ENCODE assay signal across 8 cellular contexts in the genomic region with DNA sequence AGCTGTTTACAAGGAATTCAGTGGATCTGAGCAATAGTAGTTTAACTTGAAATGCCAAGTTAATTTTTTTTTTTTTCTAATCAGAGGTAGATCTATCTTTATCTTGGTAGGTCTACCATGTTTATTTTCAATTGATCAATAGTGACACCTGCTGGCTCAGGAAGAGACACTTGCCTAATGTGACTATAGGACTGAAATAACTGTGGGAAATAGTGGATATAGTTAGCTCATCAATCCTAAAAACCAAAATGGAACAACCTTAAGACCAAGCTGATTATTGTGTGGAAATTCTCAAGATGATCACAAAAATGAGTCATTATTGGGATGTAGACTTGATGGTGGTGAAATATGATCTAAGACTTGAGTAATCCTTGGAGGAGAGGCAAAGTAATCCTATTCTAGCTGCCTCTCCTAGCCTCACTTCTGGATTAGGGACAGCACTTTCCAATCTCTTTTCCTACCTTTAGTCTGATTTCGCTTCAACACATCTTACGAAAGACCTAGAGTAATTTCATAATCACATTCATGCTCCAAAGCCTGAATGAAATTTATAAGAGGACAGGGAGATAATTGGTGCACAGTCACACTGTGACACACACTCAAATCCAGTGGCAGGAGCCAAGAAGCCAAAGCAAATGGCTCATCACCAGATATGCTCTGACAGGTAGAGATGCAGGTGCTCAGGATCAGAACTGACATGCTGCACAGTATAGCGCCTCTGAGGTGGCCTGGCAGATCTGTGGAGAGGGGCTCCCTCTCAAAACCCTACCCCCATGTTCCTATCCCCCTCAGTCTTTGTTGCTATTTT.
A peak's percentile ranks its signal among the peaks of the same experiment; 100 is the strongest.
DNase-seq lines count a peak whose midpoint lies in the region; ATAC-seq and TF ChIP-seq lines count a peak whose summit lies in the region.

No MANE protein-coding gene starts in this region.

- no peak overlapping the region for H3K27ac ChIP-seq in CD4-positive, alpha-beta T cell (ENCODE audit: low read depth, low read length)
- H3K27ac ChIP-seq in thyroid gland (no peak overlapping the region), testis (no peak overlapping the region)

- TF ChIP-seq CTCF in CD4-positive, alpha-beta T cell (IDR thresholded peaks at IDR 0.05) = peak; percentile 60
- TF ChIP-seq CTCF in thyroid gland (IDR thresholded peaks at IDR 0.05) = peak in 4 of 6 experiments; percentile 31 to 79 (median 64)
- TF ChIP-seq CTCF in testis (IDR thresholded peaks at IDR 0.05) = no peak

- 94 to 95% methylated on average over 3 of the region's 3 CpGs for WGBS in thyroid gland, 2 donors
- 87 to 97% methylated on average over 3 of the region's 3 CpGs for WGBS in testis, 2 donors

- no peaks in the 10 kb centered on the region for H3K9me3 ChIP-seq in CD4-positive, alpha-beta T cell (ENCODE audit: control insufficient read depth, low read length)
- H3K9me3 ChIP-seq in thyroid gland (no peaks in the 10 kb centered on the region), testis (no peaks in the 10 kb centered on the region)

- in situ Hi-C loops in SK-MEL-5 (cut with HindIII; ENCODE audit: low pct_unique_long_range_greater_than_20kb, low sequenced_read_pairs) = no loop called here

- intact Hi-C loops in CD4-positive, alpha-beta T cell (cut with DNase I, micrococcal nuclease) = loop anchor here in 1 of 2 experiments (5.0 to 10.0 kb wide), 4 partner anchors 224 to 1253 kb away; no protein-coding TSS in a partner anchor
- intact Hi-C loops in left ventricle myocardium superior (cut with micrococcal nuclease) (no loop called here), thyroid gland (cut with DNase I) (no loop called here), testis (cut with DNase I; ENCODE audit: low total_unique reads) (no loop called here)

- no peaks in the 10 kb centered on the region for H3K36me3 Mint-ChIP-seq in CD4-positive, alpha-beta T cell (ENCODE audit: low read depth)

- H3K9me3 Mint-ChIP-seq in CD4-positive, alpha-beta T cell = no peaks in the 10 kb centered on the region

- no peaks in the 10 kb centered on the region for H3K27me3 ChIP-seq in CD4-positive, alpha-beta T cell (ENCODE audit: control insufficient read depth, insufficient read depth, low read length)
- H3K27me3 ChIP-seq in thyroid gland = no peaks in the 10 kb centered on the region
- no peaks in the 10 kb centered on the region for H3K27me3 ChIP-seq in testis

- H3K27me3 Mint-ChIP-seq in CD4-positive, alpha-beta T cell = peaks cover 7% of the 10 kb centered on the region

- no peak for TF ChIP-seq POLR2A in thyroid gland (IDR thresholded peaks at IDR 0.05)
- TF ChIP-seq POLR2A in testis (IDR thresholded peaks at IDR 0.05) = no peak

- DNase-seq in CD4-positive, alpha-beta T cell = no peak
- peak; percentile 77 for DNase-seq in LHCN-M2 (ENCODE audit: low read depth)
- peak; percentile 38 for DNase-seq in SK-MEL-5 (ENCODE audit: low read depth, low spot score)
- DNase-seq in left ventricle myocardium superior = no peak
- DNase-seq in thyroid gland = peak in 1 of 2 donors; percentile 12
- no peak for DNase-seq in testis
- DNase-seq in activated T-cell treated with anti-CD3 and anti-CD28 coated beads, Interleukin-2, amount 50 U/mL, for 1 hour = no peak

- H3K4me3 ChIP-seq in thyroid gland (replicated peaks in 1 of 3) (no peak overlapping the region), testis (no peak overlapping the region)

- H3K4me1 ChIP-seq in thyroid gland (no peaks in the 10 kb centered on the region), testis (no peaks in the 10 kb centered on the region)

- H3K4me1 Mint-ChIP-seq in CD4-positive, alpha-beta T cell (ENCODE audit: low read depth) = no peaks in the 10 kb centered on the region

- CTCF ChIA-PET in CD4-positive, alpha-beta T cell (lab: Charles Lee) = no interaction called here

- H3K27ac Mint-ChIP-seq in CD4-positive, alpha-beta T cell = no peak overlapping the region

- ATAC-seq in CD4-positive, alpha-beta T cell (ENCODE audit: poor library complexity) = no peak
- ATAC-seq in GM18868 (IDR thresholded peaks at IDR 0.05; ENCODE audit: unreplicated experiment) (peak; percentile 54), left ventricle myocardium superior (peak; percentile 40)

- POLR2A ChIA-PET in CD4-positive, alpha-beta T cell (lab: Charles Lee) = interaction anchor here (0.6 to 1.0 kb wide), 2 partner anchors 222 to 564 kb away, joined by 4 read pairs; partner anchors contain the start of gene NR3C1

- no peak overlapping the region for H3K4me3 Mint-ChIP-seq in CD4-positive, alpha-beta T cell

- H3K36me3 ChIP-seq in thyroid gland (no peaks in the 10 kb centered on the region), testis (ENCODE audit: low read depth, missing control alignments) (no peaks in the 10 kb centered on the region)

Comparison
In these comparisons a context has a peak if more than half of its experiments do, and no peak if none do; other contexts are left out.
1. DNase-seq: peak in LHCN-M2 (single experiment) and SK-MEL-5 (single experiment); none in CD4-positive, alpha-beta T cell (0 of 10), left ventricle myocardium superior (single experiment), testis (single experiment) and activated T-cell treated with anti-CD3 and anti-CD28 coated beads, Interleukin-2, amount 50 U/mL, for 1 hour (single experiment).
2. CTCF ChIP-seq: peak in CD4-positive, alpha-beta T cell (single experiment) and thyroid gland (4 of 6); none in testis (0 of 3).